30 cellular contexts compared by ENCODE assay signal in genomic region chr3:162073422-162073821, GRCh38.
"Had no signal": no experiment of that assay in that cellular context is flagged by ENCODE, and none has a peak within 500 bp of the region (broad histone marks: within the 10 kb centered on the region; RNA-seq: fewer than 3 reads in every experiment).

No MANE protein-coding gene starts in this region.

- ATAC-seq: naive thymus-derived CD8-positive, alpha-beta T cell; natural killer cell treated with Interleukin-12 subunit alpha and Interleukin-12 subunit beta and Interleukin-15 and Interleukin-18, amount 100 ng/mL, for 72 hours; psoas muscle; right cardiac atrium; right lobe of liver; stimulated activated effector memory CD8-positive, alpha-beta T cell treated with anti-CD3 and anti-CD28 coated beads, Interleukin-12 subunit alpha, Interleukin-12 subunit beta, amount 100 ng/mL, for 72 hours; stimulated activated naive B cell treated with anti-CD40 and anti-IgM and Interleukin-4, amounts not matched to agents 10 μg/mL and 1 μg/mL and 100 μg/mL, for 72 hours; stimulated activated naive CD8-positive, alpha-beta T cell treated with anti-CD3 and anti-CD28 coated beads, Interleukin-15, amount 100 ng/mL, for 72 hours had no signal

- H3K36me3 Mint-ChIP-seq: naive B cell; naive thymus-derived CD8-positive, alpha-beta T cell; natural killer cell treated with Interleukin-12 subunit alpha and Interleukin-12 subunit beta and Interleukin-15 and Interleukin-18, amount 100 ng/mL, for 72 hours; stimulated activated effector memory CD8-positive, alpha-beta T cell treated with anti-CD3 and anti-CD28 coated beads, Interleukin-12 subunit alpha, Interleukin-12 subunit beta, amount 100 ng/mL, for 72 hours; stimulated activated naive B cell treated with anti-CD40 and anti-IgM and Interleukin-4, amounts not matched to agents 10 μg/mL and 1 μg/mL and 100 μg/mL, for 72 hours had no signal

- H3K4me3 Mint-ChIP-seq: naive B cell; naive thymus-derived CD8-positive, alpha-beta T cell; natural killer cell treated with Interleukin-12 subunit alpha and Interleukin-12 subunit beta and Interleukin-15 and Interleukin-18, amount 100 ng/mL, for 72 hours; nephron progenitor cell; neural crest cell; stimulated activated effector memory CD8-positive, alpha-beta T cell treated with anti-CD3 and anti-CD28 coated beads, Interleukin-12 subunit alpha, Interleukin-12 subunit beta, amount 100 ng/mL, for 72 hours; stimulated activated naive B cell treated with anti-CD40 and anti-IgM and Interleukin-4, amounts not matched to agents 10 μg/mL and 1 μg/mL and 100 μg/mL, for 72 hours; stimulated activated naive CD8-positive, alpha-beta T cell treated with anti-CD3 and anti-CD28 coated beads, Interleukin-15, amount 100 ng/mL, for 72 hours had no signal

- H3K36me3 ChIP-seq: ovary, right lobe of liver, sigmoid colon, suprapubic skin, tibial artery, transverse colon, upper lobe of left lung, vagina had no signal

- H3K27me3 ChIP-seq: ovary, right lobe of liver, sigmoid colon, suprapubic skin, testis, tibial artery, transverse colon, upper lobe of left lung, vagina had no signal

- H3K4me3 ChIP-seq: ovary, psoas muscle, right lobe of liver, sigmoid colon, suprapubic skin, testis, tibial artery, transverse colon, upper lobe of left lung, vagina had no signal

- H3K4me1 Mint-ChIP-seq: naive B cell; naive thymus-derived CD8-positive, alpha-beta T cell; nephron progenitor cell; stimulated activated effector memory CD8-positive, alpha-beta T cell treated with anti-CD3 and anti-CD28 coated beads, Interleukin-12 subunit alpha, Interleukin-12 subunit beta, amount 100 ng/mL, for 72 hours; stimulated activated naive B cell treated with anti-CD40 and anti-IgM and Interleukin-4, amounts not matched to agents 10 μg/mL and 1 μg/mL and 100 μg/mL, for 72 hours; stimulated activated naive CD8-positive, alpha-beta T cell treated with anti-CD3 and anti-CD28 coated beads, Interleukin-15, amount 100 ng/mL, for 72 hours had no signal

- H2AFZ ChIP-seq: parathyroid adenoma had no signal

- H3K79me2 ChIP-seq: parathyroid adenoma had no signal

- H3K9ac ChIP-seq: parathyroid adenoma had no signal

- DNase-seq: naive B cell; naive thymus-derived CD8-positive, alpha-beta T cell; nephron progenitor cell; occipital lobe; ovary; posterior cingulate gyrus; psoas muscle; right lobe of liver; sigmoid colon; small intestine; stimulated activated CD4-positive, alpha-beta T cell treated with anti-CD3 and anti-CD28 coated beads, Interleukin-15, amount 100 ng/mL, for 24 hours; stimulated activated CD4-positive, alpha-beta T cell treated with anti-CD3 and anti-CD28 coated beads, Interleukin-2, amount 100 ng/mL, for 24 hours; stimulated activated CD4-positive, alpha-beta T cell treated with anti-CD3 and anti-CD28 coated beads, Interleukin-2, amount 100 ng/mL, for 48 hours; stimulated activated CD4-positive, alpha-beta T cell treated with anti-CD3 and anti-CD28 coated beads, Interleukin-4, amount 100 ng/mL, for 24 hours; stimulated activated naive B cell treated with anti-CD40 and anti-IgM and Interleukin-4, amounts not matched to agents 10 μg/mL and 1 μg/mL and 100 μg/mL, for 72 hours; stimulated activated naive CD4-positive, alpha-beta T cell treated with Interleukin-2 at 50 U/mL for 16 hours; stimulated activated naive CD8-positive, alpha-beta T cell treated with anti-CD3 and anti-CD28 coated beads, Interleukin-15, amount 100 ng/mL, for 72 hours; substantia nigra; testis; tibial artery; transverse colon; upper lobe of left lung had no signal

- H3K4me1 ChIP-seq: parathyroid adenoma, psoas muscle, right lobe of liver, sigmoid colon, suprapubic skin, testis, tibial artery, transverse colon, upper lobe of left lung, vagina had no signal

- H3K27ac ChIP-seq: ovary, parathyroid adenoma, psoas muscle, right lobe of liver, sigmoid colon, suprapubic skin, testis, tibial artery, transverse colon, upper lobe of left lung, vagina had no signal

- H3K27me3 Mint-ChIP-seq: naive B cell; naive thymus-derived CD8-positive, alpha-beta T cell; natural killer cell treated with Interleukin-12 subunit alpha and Interleukin-12 subunit beta and Interleukin-15 and Interleukin-18, amount 100 ng/mL, for 72 hours; progenitor cell of endocrine pancreas; stimulated activated naive B cell treated with anti-CD40 and anti-IgM and Interleukin-4, amounts not matched to agents 10 μg/mL and 1 μg/mL and 100 μg/mL, for 72 hours; stimulated activated naive CD8-positive, alpha-beta T cell treated with anti-CD3 and anti-CD28 coated beads, Interleukin-15, amount 100 ng/mL, for 72 hours had no signal

- H3K9me3 ChIP-seq: ovary, psoas muscle, right lobe of liver, sigmoid colon, suprapubic skin, testis, tibial artery, transverse colon, upper lobe of left lung, vagina had no signal

- H3K9me3 Mint-ChIP-seq: nephron progenitor cell, neural crest cell had no signal

- H3K27ac Mint-ChIP-seq: naive B cell; naive thymus-derived CD8-positive, alpha-beta T cell; natural killer cell treated with Interleukin-12 subunit alpha and Interleukin-12 subunit beta and Interleukin-15 and Interleukin-18, amount 100 ng/mL, for 72 hours; nephron progenitor cell; progenitor cell of endocrine pancreas; stimulated activated effector memory CD8-positive, alpha-beta T cell treated with anti-CD3 and anti-CD28 coated beads, Interleukin-12 subunit alpha, Interleukin-12 subunit beta, amount 100 ng/mL, for 72 hours; stimulated activated naive B cell treated with anti-CD40 and anti-IgM and Interleukin-4, amounts not matched to agents 10 μg/mL and 1 μg/mL and 100 μg/mL, for 72 hours; stimulated activated naive CD8-positive, alpha-beta T cell treated with anti-CD3 and anti-CD28 coated beads, Interleukin-15, amount 100 ng/mL, for 72 hours had no signal
